ENCODE assay signal across 1 cellular context in the genomic region with DNA sequence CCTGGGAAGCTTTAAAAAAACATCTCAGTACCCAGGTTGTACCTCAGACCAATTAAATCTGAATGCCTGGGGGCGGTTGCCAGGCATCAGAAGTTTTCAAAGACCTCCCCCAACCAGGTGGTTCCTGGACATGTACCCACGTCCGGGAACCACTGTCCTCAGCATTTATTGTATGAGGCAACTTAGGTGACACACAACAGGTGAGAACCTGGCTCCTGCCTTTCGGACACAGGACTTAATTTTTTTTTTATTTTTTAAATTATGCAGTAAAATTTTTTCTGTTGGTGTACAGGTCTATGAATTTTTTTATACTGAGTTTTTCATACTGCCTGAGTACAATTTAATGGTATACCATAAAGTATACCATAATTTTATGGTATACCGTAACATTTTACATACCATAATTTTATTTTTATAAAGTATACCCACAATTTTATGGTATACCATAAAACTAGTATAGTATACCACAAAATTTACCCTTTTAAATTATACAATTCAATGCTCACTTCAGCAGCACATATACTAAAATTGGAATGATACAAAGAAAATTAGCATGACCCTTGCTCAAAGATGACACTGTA.
TF ChIP-seq lines count a peak whose summit lies in the region.

No MANE protein-coding gene starts in this region.

TF ChIP-seq in A549, 52 proteins besides CTCF, POLR2A, EP300 and RAD21:
- TF ChIP-seq BHLHE40 (IDR thresholded peaks at IDR 0.05; ENCODE audit: low read depth, low read length): no peak
- TF ChIP-seq, protein P1, sequence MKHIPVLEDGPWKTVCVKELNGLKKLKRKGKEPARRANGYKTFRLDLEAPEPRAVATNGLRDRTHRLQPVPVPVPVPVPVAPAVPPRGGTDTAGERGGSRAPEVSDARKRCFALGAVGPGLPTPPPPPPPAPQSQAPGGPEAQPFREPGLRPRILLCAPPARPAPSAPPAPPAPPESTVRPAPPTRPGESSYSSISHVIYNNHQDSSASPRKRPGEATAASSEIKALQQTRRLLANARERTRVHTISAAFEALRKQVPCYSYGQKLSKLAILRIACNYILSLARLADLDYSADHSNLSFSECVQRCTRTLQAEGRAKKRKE (CRISPR knock-in tag; IDR thresholded peaks at IDR 0.05; ENCODE audit: low read depth): no peak
- no peak for TF ChIP-seq ESRRA (IDR thresholded peaks at IDR 0.05; ENCODE audit: borderline replicate concordance, low read length)
- TF ChIP-seq HEYL (CRISPR knock-in tag; IDR thresholded peaks at IDR 0.05): no peak
- TF ChIP-seq JUN (IDR thresholded peaks at IDR 0.05): no peak
- no peak for TF ChIP-seq PHF8 (IDR thresholded peaks at IDR 0.05; ENCODE audit: borderline replicate concordance, low read depth)
- no peak for TF ChIP-seq RCOR1 (IDR thresholded peaks at IDR 0.05; ENCODE audit: low read depth, low read length)
- no peak for TF ChIP-seq JUNB (IDR thresholded peaks at IDR 0.05)
- no peak for TF ChIP-seq SREBF2 (IDR thresholded peaks at IDR 0.05)
